In the genomic region with DNA sequence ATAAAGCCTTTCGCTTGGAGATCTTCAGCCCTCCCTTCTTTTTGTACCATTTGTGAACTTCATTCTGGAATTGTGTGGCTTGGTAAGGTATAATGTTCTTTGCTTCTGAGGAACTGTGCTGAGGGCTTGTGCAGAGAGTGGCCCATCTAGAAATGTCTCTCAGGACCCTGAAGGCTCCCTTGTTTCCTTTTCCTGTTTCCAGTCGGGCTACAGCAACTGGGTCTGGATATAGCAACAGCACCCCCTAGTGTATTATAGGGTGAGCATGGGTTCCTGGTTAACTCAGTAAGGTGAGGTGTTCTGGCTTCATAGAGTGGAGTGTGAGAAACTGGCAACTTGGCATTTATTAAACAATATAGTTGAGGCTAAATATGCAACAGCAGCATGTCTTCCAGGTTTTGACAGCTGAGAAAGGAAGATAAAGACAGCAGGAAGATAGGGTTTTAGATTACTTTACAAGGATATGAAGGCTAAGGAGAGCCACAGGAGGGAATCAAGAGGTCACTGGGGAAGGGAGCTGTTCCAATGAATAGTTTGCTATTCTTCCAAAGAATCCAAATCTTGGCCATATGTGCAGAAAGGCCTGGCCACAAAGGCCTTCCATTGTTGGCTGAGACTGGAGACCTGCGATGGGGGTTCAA, we compare ENCODE assay signal across 9 cellular contexts. TPM values are rescaled to one million over a fixed set of nuclear protein-coding genes. Genes with fewer than 3 reads are reported as not detected.
A peak's percentile ranks its signal among the peaks of the same experiment; 100 is the strongest.
DNase-seq lines count a peak whose midpoint lies in the region; ATAC-seq and TF ChIP-seq lines count a peak whose summit lies in the region.
"Had no signal": no experiment of that assay in that cellular context is flagged by ENCODE, and none has a peak within 500 bp of the region (broad histone marks: within the 10 kb centered on the region; RNA-seq: fewer than 3 reads in every experiment).

No MANE protein-coding gene starts in this region.

- TF ChIP-seq CTCF in CD14-positive monocyte (IDR thresholded peaks at IDR 0.05) (peak; percentile 85), activated B cell treated with CpG ODN at 0.5 μM for 24 hours (IDR thresholded peaks at IDR 0.05) (peak; percentile 46), dorsolateral prefrontal cortex (IDR thresholded peaks at IDR 0.05 in 54 of 56, conservative IDR thresholded peaks at IDR 0.05 in 2 of 56; ENCODE audit: low read depth in 1 of 56, partially characterized antibody in 56 of 56) (peak; percentile 54 to 98 (median 88)), lower lobe of right lung (IDR thresholded peaks at IDR 0.05) (peak; percentile 84)

- no peaks in the 10 kb centered on the region for H3K9me3 ChIP-seq in lower lobe of right lung

- H3K4me3 ChIP-seq in dorsolateral prefrontal cortex (peak overlapping the region in 7 of 59 donors; percentile 5 to 31 (median 8)), lower lobe of right lung (no peak overlapping the region)

- H3K27me3 Mint-ChIP-seq in CD14-positive monocyte (ENCODE audit: low read depth in 3 of 3) (peaks cover 0 to 2% (median 0%) of the 10 kb centered on the region in 3 donors), activated B cell treated with CpG ODN at 0.5 μM for 24 hours (no peaks in the 10 kb centered on the region)

- H3K4me1 Mint-ChIP-seq in CD14-positive monocyte (no peaks in the 10 kb centered on the region), activated B cell treated with CpG ODN at 0.5 μM for 24 hours (no peaks in the 10 kb centered on the region)
- H3K4me1 Mint-ChIP-seq in stimulated activated effector memory CD8-positive, alpha-beta T cell treated with anti-CD3 and anti-CD28 coated beads, Interleukin-12 subunit alpha, Interleukin-12 subunit beta, amount 100 ng/mL, for 72 hours: no peaks in the 10 kb centered on the region

- no peaks in the 10 kb centered on the region for H3K36me3 ChIP-seq in lower lobe of right lung

- POLR2A ChIA-PET in activated B cell treated with CpG ODN at 0.5 μM for 24 hours (lab: Charles Lee): interaction anchor here (1.0 to 1.3 kb wide), 2 partner anchors 174 to 795 kb away, joined by 3 to 4 read pairs; a partner anchor contains a TSS

- H3K36me3 Mint-ChIP-seq in CD14-positive monocyte: no peaks in the 10 kb centered on the region
- no peaks in the 10 kb centered on the region for H3K36me3 Mint-ChIP-seq in activated B cell treated with CpG ODN at 0.5 μM for 24 hours (ENCODE audit: low read depth)
- no peaks in the 10 kb centered on the region for H3K36me3 Mint-ChIP-seq in stimulated activated effector memory CD8-positive, alpha-beta T cell treated with anti-CD3 and anti-CD28 coated beads, Interleukin-12 subunit alpha, Interleukin-12 subunit beta, amount 100 ng/mL, for 72 hours

- ATAC-seq in GM19025 (IDR thresholded peaks at IDR 0.05; ENCODE audit: low read depth, unreplicated experiment) (peak; percentile 70), HG03354 (IDR thresholded peaks at IDR 0.05; ENCODE audit: poor library complexity, severe bottlenecking, unreplicated experiment) (peak; percentile 88), activated B cell treated with CpG ODN at 0.5 μM for 24 hours (ENCODE audit: low read depth) (peak; percentile 88), lower lobe of right lung (peak; percentile 91 to 92)
- peak; percentile 89 for ATAC-seq in stimulated activated effector memory CD8-positive, alpha-beta T cell treated with anti-CD3 and anti-CD28 coated beads, Interleukin-12 subunit alpha, Interleukin-12 subunit beta, amount 100 ng/mL, for 72 hours

- H3K27me3 ChIP-seq in dorsolateral prefrontal cortex: no peaks in the 10 kb centered on the region
- H3K27me3 ChIP-seq in lower lobe of right lung (ENCODE audit: low read depth): no peaks in the 10 kb centered on the region

- CTCF ChIA-PET in activated B cell treated with CpG ODN at 0.5 μM for 24 hours (lab: Charles Lee): interaction anchor here (0.6 to 5.8 kb wide), 14 partner anchors 9 to 802 kb away, joined by 3 to 142 read pairs (median 4); no protein-coding TSS in a partner anchor

- DNase-seq in CD14-positive monocyte (ENCODE audit: low spot score) (no peak), NCI-H2227 treated with DMSO at 0.1 percent for 48 hours (lab: John Stamatoyannopoulos, UW) (peak; percentile 78), activated B cell treated with CpG ODN at 0.5 μM for 24 hours (no peak), dorsolateral prefrontal cortex (peak in 4 of 10 donors; percentile 22 to 73 (median 50)), lower lobe of right lung (no peak)
- peak; percentile 14 to 60 for DNase-seq in stimulated activated effector memory CD8-positive, alpha-beta T cell treated with anti-CD3 and anti-CD28 coated beads, Interleukin-12 subunit alpha, Interleukin-12 subunit beta, amount 100 ng/mL, for 72 hours (ENCODE audit: low spot score in 2 of 2)

- peak overlapping the region in 45 of 59 donors; percentile 1 to 79 (median 56) for H3K27ac ChIP-seq in dorsolateral prefrontal cortex
- no peak overlapping the region for H3K27ac ChIP-seq in lower lobe of right lung

- H3K27ac Mint-ChIP-seq in CD14-positive monocyte (no peak overlapping the region), activated B cell treated with CpG ODN at 0.5 μM for 24 hours (no peak overlapping the region)
- H3K27ac Mint-ChIP-seq in stimulated activated effector memory CD8-positive, alpha-beta T cell treated with anti-CD3 and anti-CD28 coated beads, Interleukin-12 subunit alpha, Interleukin-12 subunit beta, amount 100 ng/mL, for 72 hours: no peak overlapping the region

- H3K9me3 Mint-ChIP-seq in CD14-positive monocyte: no peaks in the 10 kb centered on the region
- H3K9me3 Mint-ChIP-seq in activated B cell treated with CpG ODN at 0.5 μM for 24 hours: no peaks in the 10 kb centered on the region
- H3K9me3 Mint-ChIP-seq in stimulated activated effector memory CD8-positive, alpha-beta T cell treated with anti-CD3 and anti-CD28 coated beads, Interleukin-12 subunit alpha, Interleukin-12 subunit beta, amount 100 ng/mL, for 72 hours: no peaks in the 10 kb centered on the region

- peaks cover 5% of the 10 kb centered on the region for H3K4me1 ChIP-seq in lower lobe of right lung

- intact Hi-C loops in CD14-positive monocyte (cut with micrococcal nuclease): loop anchor here (5.0 to 10.0 kb wide), 4 partner anchors 180 to 747 kb away; no protein-coding TSS in a partner anchor
- intact Hi-C loops in activated B cell treated with CpG ODN at 0.5 μM for 24 hours (cut with micrococcal nuclease): loop anchor here (1.0 to 5.0 kb wide), 5 partner anchors 49 to 795 kb away; a partner anchor contains a TSS
- intact Hi-C loops in dorsolateral prefrontal cortex (cut with DNase I): loop anchor here (2.0 to 10.0 kb wide), 11 partner anchors 50 to 795 kb away; a partner anchor contains a TSS
- intact Hi-C loops in lower lobe of right lung (cut with DNase I): loop anchor here (5.0 to 10.0 kb wide), 4 partner anchors 180 to 737 kb away; no protein-coding TSS in a partner anchor

- no peak overlapping the region for H3K4me3 Mint-ChIP-seq in CD14-positive monocyte
- no peak overlapping the region for H3K4me3 Mint-ChIP-seq in activated B cell treated with CpG ODN at 0.5 μM for 24 hours
- H3K4me3 Mint-ChIP-seq in stimulated activated effector memory CD8-positive, alpha-beta T cell treated with anti-CD3 and anti-CD28 coated beads, Interleukin-12 subunit alpha, Interleukin-12 subunit beta, amount 100 ng/mL, for 72 hours: no peak overlapping the region

RNA-seq across cellular contexts. Expression of a gene that starts 49.1 kb away (rescaled TPM):
- not detected for polyA plus RNA-seq in CD14-positive monocyte
- total RNA-seq in activated B cell treated with CpG ODN at 0.5 μM for 24 hours: not detected in 2 replicates
- not detected for total RNA-seq in dorsolateral prefrontal cortex
- total RNA-seq in lower lobe of right lung: not detected
- total RNA-seq: T-helper 2 cell treated with Interferon-gamma antibody and Interleukin-4, amounts not matched to agents 100 ng/mL and 5 ng/mL, for 36 hours had no signal

RNA-seq across cellular contexts. Expression of a gene that starts 50.3 kb away (rescaled TPM):
- polyA plus RNA-seq in CD14-positive monocyte: not detected
- not detected in 2 replicates for total RNA-seq in activated B cell treated with CpG ODN at 0.5 μM for 24 hours
- total RNA-seq in dorsolateral prefrontal cortex: not detected
- not detected for total RNA-seq in lower lobe of right lung
- total RNA-seq: T-helper 2 cell treated with Interferon-gamma antibody and Interleukin-4, amounts not matched to agents 100 ng/mL and 5 ng/mL, for 36 hours had no signal

Comparison
In these comparisons a context has a peak if more than half of its experiments do, and no peak if none do; other contexts are left out.
1. DNase-seq: peak in NCI-H2227 treated with DMSO at 0.1 percent for 48 hours (single experiment) and stimulated activated effector memory CD8-positive, alpha-beta T cell treated with anti-CD3 and anti-CD28 coated beads, Interleukin-12 subunit alpha, Interleukin-12 subunit beta, amount 100 ng/mL, for 72 hours (2 of 2); none in CD14-positive monocyte (single experiment), activated B cell treated with CpG ODN at 0.5 μM for 24 hours (single experiment) and lower lobe of right lung (single experiment).
2. Peak in every context shown above with its lines, with median percentiles within 50 percentile points of each other: CTCF ChIP-seq and ATAC-seq.